ENCODE assay signal across 29 cellular contexts in the genomic region with DNA sequence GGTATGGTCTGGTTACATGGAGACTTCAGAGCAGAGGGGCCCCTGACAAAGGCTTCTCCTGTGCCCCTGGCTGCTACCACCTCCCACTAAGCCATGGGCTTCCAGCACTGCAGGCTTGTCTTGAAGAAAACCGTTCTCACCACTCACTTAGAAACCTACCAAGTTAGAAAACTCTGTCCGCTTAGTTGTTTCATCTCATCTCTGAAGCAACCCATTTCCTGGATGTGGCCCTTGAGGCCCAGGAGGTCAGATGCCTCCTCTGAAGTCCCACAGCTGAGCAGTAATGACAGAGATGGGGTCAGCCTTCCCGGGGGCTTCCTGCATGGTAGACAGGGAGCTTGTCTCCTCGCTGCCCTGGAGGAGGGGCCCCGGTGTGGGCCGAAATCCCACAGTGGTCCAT. TPM values are rescaled to one million over a fixed set of nuclear protein-coding genes. Genes with fewer than 3 reads are reported as not detected.
"Had no signal": no experiment of that assay in that cellular context is flagged by ENCODE, and none has a peak within 500 bp of the region (broad histone marks: within the 10 kb centered on the region; RNA-seq: fewer than 3 reads in every experiment).

No MANE protein-coding gene starts in this region.

- H3K27me3 ChIP-seq: pancreas had no signal

- H3K9me3 ChIP-seq: esophagus muscularis mucosa, left lung, lower lobe of right lung, pancreas, prostate gland, suprapubic skin, tibial artery had no signal

- H3K36me3 Mint-ChIP-seq: activated naive CD4-positive, alpha-beta T cell treated with anti-CD3 and anti-CD28 coated beads, Interleukin-2, amount 50 U/mL, for 24 hours; T-cell had no signal

- H3K4me3 ChIP-seq: esophagus muscularis mucosa, left lung, lower lobe of right lung, pancreas, prostate gland, smooth muscle cell, suprapubic skin, tibial artery had no signal

- H3K4me3 Mint-ChIP-seq: activated naive CD4-positive, alpha-beta T cell treated with anti-CD3 and anti-CD28 coated beads, Interleukin-2, amount 50 U/mL, for 24 hours; activated naive CD8-positive, alpha-beta T cell treated with anti-CD3 and anti-CD28 coated beads, Interleukin-2, amount 50 U/mL, for 24 hours; activated T-cell treated with anti-CD3 and anti-CD28 coated beads, Interleukin-2, amount 50 U/mL, for 24 hours; nephron; T-cell had no signal

- H3K4me2 ChIP-seq: smooth muscle cell had no signal

- H3K27ac Mint-ChIP-seq: activated naive CD4-positive, alpha-beta T cell treated with anti-CD3 and anti-CD28 coated beads, Interleukin-2, amount 50 U/mL, for 24 hours; activated naive CD8-positive, alpha-beta T cell treated with anti-CD3 and anti-CD28 coated beads, Interleukin-2, amount 50 U/mL, for 24 hours; activated T-cell treated with anti-CD3 and anti-CD28 coated beads, Interleukin-2, amount 50 U/mL, for 24 hours; activated T-helper 2 cell treated with anti-CD3 and anti-CD28 coated beads, Interferon-gamma antibody, Interleukin-2, Interleukin-4, amounts not matched to agents 10 μg/mL and 5 μg/mL and 100 μg/mL, durations not matched to agents 14 hours and 24 hours and 36 hours; nephron; T-cell had no signal

- H3K4me1 Mint-ChIP-seq: activated naive CD4-positive, alpha-beta T cell treated with anti-CD3 and anti-CD28 coated beads, Interleukin-2, amount 50 U/mL, for 24 hours; activated naive CD8-positive, alpha-beta T cell treated with anti-CD3 and anti-CD28 coated beads, Interleukin-2, amount 50 U/mL, for 24 hours; T-cell had no signal

- ATAC-seq: activated naive CD8-positive, alpha-beta T cell treated with anti-CD3 and anti-CD28 coated beads, Interleukin-2, amount 50 U/mL, for 24 hours; foreskin keratinocyte; left lung; lower lobe of right lung; pancreas; T-cell had no signal

- H3K9me3 Mint-ChIP-seq: activated naive CD4-positive, alpha-beta T cell treated with anti-CD3 and anti-CD28 coated beads, Interleukin-2, amount 50 U/mL, for 24 hours; activated naive CD8-positive, alpha-beta T cell treated with anti-CD3 and anti-CD28 coated beads, Interleukin-2, amount 50 U/mL, for 24 hours; activated T-cell treated with anti-CD3 and anti-CD28 coated beads, Interleukin-2, amount 50 U/mL, for 24 hours; activated T-helper 2 cell treated with anti-CD3 and anti-CD28 coated beads, Interferon-gamma antibody, Interleukin-2, Interleukin-4, amounts not matched to agents 10 μg/mL and 5 μg/mL and 100 μg/mL, durations not matched to agents 14 hours and 24 hours and 36 hours; nephron; T-cell had no signal

- H3K27ac ChIP-seq: esophagus muscularis mucosa, foreskin keratinocyte, left lung, lower lobe of right lung, pancreas, prostate gland, suprapubic skin, tibial artery, VCaP had no signal

- H3K4me1 ChIP-seq: foreskin keratinocyte, pancreas, prostate gland, tibial artery had no signal

- H3K36me3 ChIP-seq: pancreas, prostate gland, suprapubic skin, tibial artery had no signal

- DNase-seq: activated CD4-positive, alpha-beta T cell treated with anti-CD3 and anti-CD28 coated beads for 4 hours; activated CD4-positive, alpha-beta T cell treated with anti-CD3 and anti-CD28 coated beads, Interleukin-2, amount 50 U/mL, for 48 hours; activated CD8-positive, alpha-beta memory T cell treated with anti-CD3 and anti-CD28 coated beads, Interleukin-2, amount 50 U/mL, for 48 hours; activated naive CD8-positive, alpha-beta T cell treated with anti-CD3 and anti-CD28 coated beads, Interleukin-2, amount 50 U/mL, for 24 hours; activated T-cell treated with anti-CD3 and anti-CD28 coated beads, Interleukin-2, amount 50 U/mL, for 24 hours; amygdala; central memory CD4-positive, alpha-beta T cell; dermis blood vessel endothelial cell; effector CD4-positive, alpha-beta T cell; foreskin keratinocyte; left lung; lower lobe of right lung; mesendoderm; pancreas; retina; stimulated activated CD4-positive, alpha-beta T cell treated with anti-CD3 and anti-CD28 coated beads, Interleukin-1b, Interleukin-23, amount 100 ng/mL, for 48 hours; stimulated activated CD4-positive, alpha-beta T cell treated with anti-CD3 and anti-CD28 coated beads, Interleukin-4, amount 100 ng/mL, for 4 hours; stimulated activated CD8-positive, alpha-beta memory T cell treated with anti-CD3 and anti-CD28 coated beads, Interleukin-4, amount 100 ng/mL, for 48 hours; stimulated activated naive CD4-positive, alpha-beta T cell; T-cell; tibial artery had no signal

RNA-seq across cellular contexts. Expression of a gene that starts 12.9 kb away (rescaled TPM):
- total RNA-seq: foreskin keratinocyte, smooth muscle cell had no signal
